ENCODE assay signal across 1 cellular context in the genomic region with DNA sequence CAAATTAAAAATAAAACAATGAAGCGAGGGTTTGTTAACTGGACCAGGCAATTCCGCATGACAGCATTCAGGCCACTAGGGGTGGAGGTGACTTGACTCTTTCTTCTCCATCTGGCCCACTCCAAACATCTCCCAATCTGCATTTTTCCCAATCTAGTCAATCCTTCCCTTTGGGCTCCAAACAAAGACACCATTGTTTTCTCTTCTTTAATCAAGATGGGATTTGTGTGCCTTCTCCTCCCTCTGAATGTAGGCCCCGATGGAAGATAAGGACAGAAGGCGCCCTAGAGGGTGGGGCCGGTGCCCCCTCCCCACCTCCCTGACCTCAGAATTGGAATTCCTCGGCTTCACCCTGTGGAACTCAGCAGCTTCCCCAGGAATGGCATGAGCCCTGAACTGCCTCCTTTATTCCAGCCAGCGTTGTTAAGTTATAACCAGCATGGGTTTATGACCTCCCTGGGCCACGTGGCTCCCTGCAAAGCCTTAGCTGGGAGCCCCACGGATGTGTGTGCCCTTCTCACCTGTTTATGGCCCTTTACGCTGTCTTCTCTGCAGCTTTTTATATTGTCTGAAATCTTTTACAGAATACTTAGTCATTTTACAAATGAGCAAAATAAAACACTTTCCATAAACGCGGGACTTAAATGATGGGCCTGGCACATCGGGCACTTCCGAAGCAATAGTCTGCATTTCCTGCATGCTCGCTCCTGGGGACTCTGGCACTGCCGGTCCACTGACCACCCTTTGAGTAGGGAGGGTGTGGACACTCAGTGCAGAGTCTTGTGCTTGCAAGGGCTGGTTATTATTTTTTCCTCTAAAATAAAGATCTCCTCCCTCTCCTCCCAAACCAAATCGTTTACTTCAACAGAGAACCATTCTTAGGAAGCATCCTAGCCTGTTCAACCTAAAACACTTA.
TF ChIP-seq lines count a peak whose summit lies in the region.

No MANE protein-coding gene starts in this region.

TF ChIP-seq in HepG2, 621 proteins besides CTCF, POLR2A, EP300 and RAD21:
- TF ChIP-seq, protein P1, sequence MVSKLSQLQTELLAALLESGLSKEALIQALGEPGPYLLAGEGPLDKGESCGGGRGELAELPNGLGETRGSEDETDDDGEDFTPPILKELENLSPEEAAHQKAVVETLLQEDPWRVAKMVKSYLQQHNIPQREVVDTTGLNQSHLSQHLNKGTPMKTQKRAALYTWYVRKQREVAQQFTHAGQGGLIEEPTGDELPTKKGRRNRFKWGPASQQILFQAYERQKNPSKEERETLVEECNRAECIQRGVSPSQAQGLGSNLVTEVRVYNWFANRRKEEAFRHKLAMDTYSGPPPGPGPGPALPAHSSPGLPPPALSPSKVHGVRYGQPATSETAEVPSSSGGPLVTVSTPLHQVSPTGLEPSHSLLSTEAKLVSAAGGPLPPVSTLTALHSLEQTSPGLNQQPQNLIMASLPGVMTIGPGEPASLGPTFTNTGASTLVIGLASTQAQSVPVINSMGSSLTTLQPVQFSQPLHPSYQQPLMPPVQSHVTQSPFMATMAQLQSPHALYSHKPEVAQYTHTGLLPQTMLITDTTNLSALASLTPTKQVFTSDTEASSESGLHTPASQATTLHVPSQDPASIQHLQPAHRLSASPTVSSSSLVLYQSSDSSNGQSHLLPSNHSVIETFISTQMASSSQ (IDR thresholded peaks at IDR 0.05; ENCODE audit: low read depth): no peak
- TF ChIP-seq, protein P1 (CRISPR knock-in tag; IDR thresholded peaks at IDR 0.05; ENCODE audit: borderline replicate concordance): 0 out of 2 replicates have a peak, but pooled peaks have one; percentile 18
- TF ChIP-seq ZNF547 (CRISPR knock-in tag; IDR thresholded peaks at IDR 0.05) (0 out of 2 replicates have a peak, but pooled peaks have one; percentile 31), ZMYM4 (CRISPR knock-in tag; IDR thresholded peaks at IDR 0.05) (0 out of 2 replicates have a peak, but pooled peaks have one; percentile 14), TEAD3 (CRISPR knock-in tag; optimal IDR thresholded peaks at IDR 0.05; ENCODE audit: borderline replicate concordance) (peak; percentile 35), SOX5 (CRISPR knock-in tag; IDR thresholded peaks at IDR 0.05; ENCODE audit: borderline replicate concordance) (peak; percentile 45; the same call in 1 of the 2 replicates), ELF4 (CRISPR knock-in tag; IDR thresholded peaks at IDR 0.05; ENCODE audit: borderline replicate concordance) (no peak), MYC (CRISPR knock-in tag; IDR thresholded peaks at IDR 0.05; ENCODE audit: borderline replicate concordance) (no peak; the same call in 1 of the 2 replicates), SP5 (CRISPR knock-in tag; IDR thresholded peaks at IDR 0.05; ENCODE audit: borderline replicate concordance, low read depth) (peak; percentile 60; the same call in 1 of the 2 replicates), MAZ (IDR thresholded peaks at IDR 0.05; ENCODE audit: borderline replicate concordance, low read depth, low read length) (no peak), MAZ (CRISPR knock-in tag; IDR thresholded peaks at IDR 0.05; ENCODE audit: low read depth) (no peak), GATAD2A (CRISPR knock-in tag; IDR thresholded peaks at IDR 0.05) (peak; percentile 42; the same call in 1 of the 2 replicates), AHR (CRISPR knock-in tag; IDR thresholded peaks at IDR 0.05) (0 out of 2 replicates have a peak, but pooled peaks have one; percentile 33), SMC3 (IDR thresholded peaks at IDR 0.05; ENCODE audit: low read length) (0 out of 2 replicates have a peak, but pooled peaks have one; percentile 17), SOX13 (IDR thresholded peaks at IDR 0.05) (no peak), SOX13 (CRISPR knock-in tag; conservative IDR thresholded peaks at IDR 0.05 in 1 of 2, IDR thresholded peaks at IDR 0.05 in 1 of 2) (peak in 1 of 2 experiments; percentile 78; a peak in 2 of 4 replicates), SOX6 (IDR thresholded peaks at IDR 0.05) (no peak), SOX6 (CRISPR knock-in tag; IDR thresholded peaks at IDR 0.05) (peak; percentile 65), THAP11 (CRISPR knock-in tag; IDR thresholded peaks at IDR 0.05) (0 out of 2 replicates have a peak, but pooled peaks have one; percentile 13), ZNF7 (CRISPR knock-in tag; IDR thresholded peaks at IDR 0.05) (0 out of 2 replicates have a peak, but pooled peaks have one; percentile 40)
- TF ChIP-seq, protein P2, sequence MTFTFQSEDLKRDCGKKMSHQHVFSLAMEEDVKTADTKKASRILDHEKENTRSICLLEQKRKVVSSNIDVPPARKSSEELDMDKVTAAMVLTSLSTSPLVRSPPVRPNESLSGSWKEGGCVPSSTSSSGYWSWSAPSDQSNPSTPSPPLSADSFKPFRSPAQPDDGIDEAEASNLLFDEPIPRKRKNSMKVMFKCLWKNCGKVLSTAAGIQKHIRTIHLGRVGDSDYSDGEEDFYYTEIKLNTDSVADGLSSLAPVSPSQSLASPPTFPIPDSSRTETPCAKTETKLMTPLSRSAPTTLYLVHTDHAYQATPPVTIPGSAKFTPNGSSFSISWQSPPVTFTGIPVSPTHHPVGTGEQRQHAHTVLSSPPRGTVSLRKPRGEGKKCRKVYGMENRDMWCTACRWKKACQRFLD (CRISPR knock-in tag; IDR thresholded peaks at IDR 0.05; ENCODE audit: borderline replicate concordance): no peak
- TF ChIP-seq, protein P3, sequence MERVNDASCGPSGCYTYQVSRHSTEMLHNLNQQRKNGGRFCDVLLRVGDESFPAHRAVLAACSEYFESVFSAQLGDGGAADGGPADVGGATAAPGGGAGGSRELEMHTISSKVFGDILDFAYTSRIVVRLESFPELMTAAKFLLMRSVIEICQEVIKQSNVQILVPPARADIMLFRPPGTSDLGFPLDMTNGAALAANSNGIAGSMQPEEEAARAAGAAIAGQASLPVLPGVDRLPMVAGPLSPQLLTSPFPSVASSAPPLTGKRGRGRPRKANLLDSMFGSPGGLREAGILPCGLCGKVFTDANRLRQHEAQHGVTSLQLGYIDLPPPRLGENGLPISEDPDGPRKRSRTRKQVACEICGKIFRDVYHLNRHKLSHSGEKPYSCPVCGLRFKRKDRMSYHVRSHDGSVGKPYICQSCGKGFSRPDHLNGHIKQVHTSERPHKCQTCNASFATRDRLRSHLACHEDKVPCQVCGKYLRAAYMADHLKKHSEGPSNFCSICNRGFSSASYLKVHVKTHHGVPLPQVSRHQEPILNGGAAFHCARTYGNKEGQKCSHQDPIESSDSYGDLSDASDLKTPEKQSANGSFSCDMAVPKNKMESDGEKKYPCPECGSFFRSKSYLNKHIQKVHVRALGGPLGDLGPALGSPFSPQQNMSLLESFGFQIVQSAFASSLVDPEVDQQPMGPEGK (CRISPR knock-in tag; IDR thresholded peaks at IDR 0.05): peak; percentile 98
TF ChIP-seq in HepG2: peak in this region for 14.
